Comparison of ENCODE assay signal across 8 cellular contexts in the genomic region with DNA sequence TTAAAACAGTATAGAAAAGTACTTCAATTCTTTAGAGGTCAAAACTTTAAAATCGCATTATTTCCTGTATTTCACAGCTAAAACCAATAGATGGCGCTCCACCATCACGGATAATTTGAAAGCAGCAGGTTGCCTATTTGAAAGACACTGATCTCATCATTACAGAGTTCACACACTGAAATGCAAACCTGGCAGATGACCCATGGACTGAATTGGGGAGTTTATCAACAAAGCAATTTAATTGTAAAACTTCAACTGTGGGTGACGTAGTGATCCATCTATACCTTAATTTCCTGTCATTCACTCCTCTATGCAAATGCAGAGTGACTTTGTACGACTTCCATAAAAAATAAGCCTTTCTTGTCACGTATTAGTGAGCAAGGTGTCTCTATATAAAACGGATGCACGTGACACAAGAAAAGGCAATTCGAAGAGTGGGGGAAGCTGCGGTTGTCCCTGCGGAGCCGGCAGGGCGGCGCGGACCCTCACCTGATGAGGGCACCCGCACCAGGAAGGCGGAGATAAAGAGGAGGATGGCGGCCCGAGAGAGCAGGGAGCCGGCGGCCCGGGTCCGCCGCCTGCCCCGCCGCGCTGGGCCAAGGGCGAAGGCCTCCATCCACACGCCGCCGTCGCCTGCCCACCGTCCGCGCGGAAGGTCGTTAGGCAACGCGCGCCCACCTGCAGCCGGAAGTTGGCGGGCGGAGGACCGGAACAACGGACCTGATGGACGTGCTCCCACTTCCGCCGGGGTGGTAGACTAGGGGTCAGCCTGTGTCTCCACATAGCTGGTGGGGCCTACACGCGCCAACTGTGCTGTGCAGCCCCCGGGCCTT. TPM values are rescaled to one million over a fixed set of nuclear protein-coding genes. Genes with fewer than 3 reads are reported as not detected.
A peak's percentile ranks its signal among the peaks of the same experiment; 100 is the strongest.
DNase-seq lines count a peak whose midpoint lies in the region; ATAC-seq, FAIRE-seq and TF ChIP-seq lines count a peak whose summit lies in the region.

A gene with protein sequence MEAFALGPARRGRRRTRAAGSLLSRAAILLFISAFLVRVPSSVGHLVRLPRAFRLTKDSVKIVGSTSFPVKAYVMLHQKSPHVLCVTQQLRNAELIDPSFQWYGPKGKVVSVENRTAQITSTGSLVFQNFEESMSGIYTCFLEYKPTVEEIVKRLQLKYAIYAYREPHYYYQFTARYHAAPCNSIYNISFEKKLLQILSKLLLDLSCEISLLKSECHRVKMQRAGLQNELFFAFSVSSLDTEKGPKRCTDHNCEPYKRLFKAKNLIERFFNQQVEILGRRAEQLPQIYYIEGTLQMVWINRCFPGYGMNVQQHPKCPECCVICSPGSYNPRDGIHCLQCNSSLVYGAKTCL (minus strand): TSS at position 668 of the 833 bp plus-strand sequence. CDS start 52 bp downstream, at position 616.

- H3K9ac ChIP-seq in H1 (replicated peaks in 1 of 4; ENCODE audit: extremely low read depth in 1 of 4, low read depth in 3 of 4, low read length in 3 of 4) (no peak within 1 kb of the TSS), mucosa of stomach (ENCODE audit: low read length) (no peak within 1 kb of the TSS)

- H3K36me3 ChIP-seq in H1 (ENCODE audit: control insufficient read depth in 2 of 4, insufficient read depth in 4 of 4, low read length in 3 of 4) (no peaks in the 10 kb centered on the region), mucosa of stomach (ENCODE audit: control insufficient read depth, insufficient read depth, low read length) (no peaks in the 10 kb centered on the region)

- H3K56ac ChIP-seq in H1 (replicated peaks; ENCODE audit: insufficient read length, low read depth, low read length): no peak within 1 kb of the TSS

- H2BK120ac ChIP-seq in H1 (replicated peaks; ENCODE audit: low read depth, low read length): no peak within 1 kb of the TSS

- POLR2A ChIA-PET in H1 (lab: Charles Lee; ENCODE audit: partially characterized antibody): no interaction called here

- H3K4me1 ChIP-seq in H1 (replicated peaks in 1 of 4; ENCODE audit: control insufficient read depth in 3 of 4, insufficient read depth in 4 of 4, low read length in 3 of 4) (peaks cover 0 to 3% (median 2%) of the 10 kb centered on the region in 4 experiments; a peak in 2 of 7 replicates), mucosa of stomach (ENCODE audit: control insufficient read depth, insufficient read depth, low read length) (no peaks in the 10 kb centered on the region)

- peak; percentile 84 to 85 for TF ChIP-seq RAD21 in H1 (IDR thresholded peaks at IDR 0.05 in 1 of 2, conservative IDR thresholded peaks at IDR 0.05 in 1 of 2; ENCODE audit: low read depth in 2 of 2, low read length in 2 of 2)

- peak in 2 of 3 experiments; percentile 66 to 68; a peak in 3 of 4 replicates for TF ChIP-seq CTCF in H1 (IDR thresholded peaks at IDR 0.05; ENCODE audit: control extremely low read depth in 1 of 3, insufficient read depth in 1 of 3, low read depth in 1 of 3, low read length in 3 of 3)

- H4K20me1 ChIP-seq in H1 (replicated peaks in 1 of 2; ENCODE audit: control insufficient read depth in 1 of 2, insufficient read depth in 2 of 2, low read length in 2 of 2): no peaks in the 10 kb centered on the region

- peak within 1 kb of the TSS; percentile 69 for H4K91ac ChIP-seq in H1 (replicated peaks; ENCODE audit: insufficient read length, low read length)

- H3K79me1 ChIP-seq in H1 (ENCODE audit: low read depth, low read length): no peaks in the 10 kb centered on the region

- CTCF ChIA-PET in H1 (lab: Charles Lee; ENCODE audit: partially characterized antibody): interaction anchor here (0.5 to 2.3 kb wide), 28 partner anchors 10 to 1068 kb away, joined by 3 to 14 read pairs (median 4); no protein-coding TSS in a partner anchor

- no peak within 1 kb of the TSS for H2BK20ac ChIP-seq in H1 (ENCODE audit: low read length)

- H2AFZ ChIP-seq in H1 (ENCODE audit: low read length): peak within 1 kb of the TSS; percentile 70

- no peak for TF ChIP-seq POLR2A in H1 (IDR thresholded peaks at IDR 0.05; ENCODE audit: control extremely low read depth in 1 of 2, low read depth in 2 of 2, low read length in 2 of 2)

- no peaks in the 10 kb centered on the region for H3K79me2 ChIP-seq in H1 (ENCODE audit: control insufficient read depth in 1 of 2, insufficient read depth in 2 of 2, low read length in 2 of 2)

- H4K5ac ChIP-seq in H1 (ENCODE audit: insufficient read length, low read depth, low read length): no peak within 1 kb of the TSS

- H3K27ac ChIP-seq in H1 (ENCODE audit: low read depth, low read length): no peak within 1 kb of the TSS

- no peak within 1 kb of the TSS for H3K14ac ChIP-seq in H1 (ENCODE audit: insufficient read length)

- DNase-seq in AG08396 (ENCODE audit: low spot score) (peak; percentile 30), NCI-H2227 treated with DMSO at 0.1 percent for 48 hours (lab: John Stamatoyannopoulos, UW) (peak; percentile 17), H1 (ENCODE audit: low read depth in 1 of 2, low spot score in 2 of 2) (peak in 1 of 2 experiments; percentile 51)
- DNase-seq in activated CD4-positive, alpha-beta T cell treated with anti-CD3 and anti-CD28 coated beads, Interleukin-2, amount 50 U/mL, for 4 hours: peak; percentile 25 to 31
- peak; percentile 40 for DNase-seq in stimulated activated naive CD4-positive, alpha-beta T cell treated with Interleukin-2 at 50 U/mL for 16 hours (lab: John Stamatoyannopoulos, UW)

- peak within 1 kb of the TSS; percentile 35 to 55 for H3K4me2 ChIP-seq in H1 (ENCODE audit: insufficient read depth in 1 of 2, low read depth in 2 of 2, low read length in 2 of 2)

- FAIRE-seq in H1 (lab: Jason Lieb, UNC): peak; percentile 91

- no peak for TF ChIP-seq EP300 in H1 (IDR thresholded peaks at IDR 0.05; ENCODE audit: borderline replicate concordance in 1 of 2, low read depth in 2 of 2, low read length in 2 of 2)

- peak within 1 kb of the TSS; percentile 91; the same call in 1 of the 2 replicates for H4K8ac ChIP-seq in H1 (ENCODE audit: extremely low read depth, insufficient read depth, low read length)

- H3K4ac ChIP-seq in H1 (replicated peaks; ENCODE audit: insufficient read length, low read depth, low read length): no peak within 1 kb of the TSS

- H2BK5ac ChIP-seq in H1 (ENCODE audit: low read depth, low read length): no peak within 1 kb of the TSS

- no peaks in the 10 kb centered on the region for H3K23me2 ChIP-seq in H1 (ENCODE audit: low read depth, low read length)

- H2AK5ac ChIP-seq in H1 (ENCODE audit: low read depth, low read length): no peak within 1 kb of the TSS

- H3K27me3 ChIP-seq in H1 (replicated peaks in 1 of 4; ENCODE audit: control insufficient read depth in 3 of 4, extremely low read depth in 1 of 4, insufficient read depth in 3 of 4, low read length in 3 of 4): no peaks in the 10 kb centered on the region
- H3K27me3 ChIP-seq in mucosa of stomach (ENCODE audit: control insufficient read depth, insufficient read depth, low read length): no peaks in the 10 kb centered on the region

- peak within 1 kb of the TSS; percentile 36; the same call in 1 of the 2 replicates for H2BK15ac ChIP-seq in H1 (ENCODE audit: low read length)

- 53% methylated on average over 46 of the region's 51 CpGs; no CpG with 5 or more reads in 1 of the 2 experiments for WGBS in H1 (ENCODE audit: extremely low coverage in 1 of 2, insufficient coverage in 1 of 2, insufficient read length in 1 of 2, insufficient replicate concordance in 2 of 2, low coverage in 1 of 2, low lambda C conversion rate in 2 of 2, missing lambda C conversion rate in 1 of 2), 2 experiments

- ATAC-seq in GM18858 (IDR thresholded peaks at IDR 0.05; ENCODE audit: unreplicated experiment): peak; percentile 59
- ATAC-seq in HG03060 (IDR thresholded peaks at IDR 0.05; ENCODE audit: low read depth, unreplicated experiment): peak; percentile 80

- no peak within 1 kb of the TSS for H2BK12ac ChIP-seq in H1 (ENCODE audit: low read depth, low read length)

- H3K4me3 ChIP-seq in H1 (ENCODE audit: extremely low read depth in 1 of 4, insufficient read depth in 2 of 4, low read depth in 3 of 4, low read length in 4 of 4) (peak within 1 kb of the TSS; percentile 10 to 52 (median 24); a peak in 4 of 8 replicates), mucosa of stomach (ENCODE audit: low read length) (peak within 1 kb of the TSS; percentile 6)

- H3K9me3 ChIP-seq in H1 (ENCODE audit: insufficient read depth in 2 of 2, low read depth in 1 of 2, low read length in 1 of 2) (peaks cover 0 to 3% of the 10 kb centered on the region in 2 experiments; a peak in 1 of 4 replicates), mucosa of stomach (ENCODE audit: control insufficient read depth, low read length) (no peaks in the 10 kb centered on the region)

- no peak within 1 kb of the TSS for H3K23ac ChIP-seq in H1 (ENCODE audit: insufficient read length)

- peak within 1 kb of the TSS; percentile 75 for H3K18ac ChIP-seq in H1 (ENCODE audit: extremely low read depth, low read length)

TF ChIP-seq in H1, 55 proteins besides CTCF, POLR2A, EP300 and RAD21 (continues in another document):
- peak; percentile 44; the same call in 1 of the 2 replicates for TF ChIP-seq JUND (IDR thresholded peaks at IDR 0.05; ENCODE audit: low read length)
- TF ChIP-seq EGR1 (IDR thresholded peaks at IDR 0.05; ENCODE audit: borderline replicate concordance, low read depth, low read length): no peak
- TF ChIP-seq GTF2F1 (IDR thresholded peaks at IDR 0.05; ENCODE audit: borderline replicate concordance, low read depth, low read length): no peak
- no peak for TF ChIP-seq EZH2 (IDR thresholded peaks at IDR 0.05; ENCODE audit: low read depth, low read length, severe bottlenecking)
- TF ChIP-seq, protein P1, sequence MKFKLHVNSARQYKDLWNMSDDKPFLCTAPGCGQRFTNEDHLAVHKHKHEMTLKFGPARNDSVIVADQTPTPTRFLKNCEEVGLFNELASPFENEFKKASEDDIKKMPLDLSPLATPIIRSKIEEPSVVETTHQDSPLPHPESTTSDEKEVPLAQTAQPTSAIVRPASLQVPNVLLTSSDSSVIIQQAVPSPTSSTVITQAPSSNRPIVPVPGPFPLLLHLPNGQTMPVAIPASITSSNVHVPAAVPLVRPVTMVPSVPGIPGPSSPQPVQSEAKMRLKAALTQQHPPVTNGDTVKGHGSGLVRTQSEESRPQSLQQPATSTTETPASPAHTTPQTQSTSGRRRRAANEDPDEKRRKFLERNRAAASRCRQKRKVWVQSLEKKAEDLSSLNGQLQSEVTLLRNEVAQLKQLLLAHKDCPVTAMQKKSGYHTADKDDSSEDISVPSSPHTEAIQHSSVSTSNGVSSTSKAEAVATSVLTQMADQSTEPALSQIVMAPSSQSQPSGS (IDR thresholded peaks at IDR 0.05; ENCODE audit: low read length): peak; percentile 83; the same call in 1 of the 2 replicates
- peak; percentile 44 for TF ChIP-seq ASH2L (IDR thresholded peaks at IDR 0.05; ENCODE audit: low read length)

RNA-seq across cellular contexts. Expression of the gene that starts here (rescaled TPM):
- not detected in 2 replicates for total RNA-seq in H1 (2021; fragmentation: NEBNext Ultra II Directional; extraction: Animal tissue kit (Norgen Biotek cat#: 25700))
- polyA plus RNA-seq in H1 (2011; rRNA removed): not detected in 2 replicates
- not detected for polyA plus RNA-seq in H1 (2011; cell fraction: cytosol; rRNA removed)
- polyA plus RNA-seq in H1 (2011; cell fraction: nucleus; rRNA removed): 0.34 TPM
- polyA plus RNA-seq in H1 (2012, experiment 1 of 2): not detected in 4 replicates
- polyA plus RNA-seq in H1 (2012, experiment 2 of 2): not detected
- polyA plus RNA-seq in H1 (2013, experiment 1 of 2): not detected
- not detected for polyA plus RNA-seq in H1 (2013, experiment 2 of 2)
- not detected in 2 replicates for polyA minus RNA-seq in H1 (2011; rRNA and poly(A)+ RNA removed)
- polyA minus RNA-seq in H1 (2011; cell fraction: cytosol; rRNA and poly(A)+ RNA removed): not detected
- polyA minus RNA-seq in H1 (2011; cell fraction: nucleus; rRNA and poly(A)+ RNA removed): not detected
